In the genomic region with DNA sequence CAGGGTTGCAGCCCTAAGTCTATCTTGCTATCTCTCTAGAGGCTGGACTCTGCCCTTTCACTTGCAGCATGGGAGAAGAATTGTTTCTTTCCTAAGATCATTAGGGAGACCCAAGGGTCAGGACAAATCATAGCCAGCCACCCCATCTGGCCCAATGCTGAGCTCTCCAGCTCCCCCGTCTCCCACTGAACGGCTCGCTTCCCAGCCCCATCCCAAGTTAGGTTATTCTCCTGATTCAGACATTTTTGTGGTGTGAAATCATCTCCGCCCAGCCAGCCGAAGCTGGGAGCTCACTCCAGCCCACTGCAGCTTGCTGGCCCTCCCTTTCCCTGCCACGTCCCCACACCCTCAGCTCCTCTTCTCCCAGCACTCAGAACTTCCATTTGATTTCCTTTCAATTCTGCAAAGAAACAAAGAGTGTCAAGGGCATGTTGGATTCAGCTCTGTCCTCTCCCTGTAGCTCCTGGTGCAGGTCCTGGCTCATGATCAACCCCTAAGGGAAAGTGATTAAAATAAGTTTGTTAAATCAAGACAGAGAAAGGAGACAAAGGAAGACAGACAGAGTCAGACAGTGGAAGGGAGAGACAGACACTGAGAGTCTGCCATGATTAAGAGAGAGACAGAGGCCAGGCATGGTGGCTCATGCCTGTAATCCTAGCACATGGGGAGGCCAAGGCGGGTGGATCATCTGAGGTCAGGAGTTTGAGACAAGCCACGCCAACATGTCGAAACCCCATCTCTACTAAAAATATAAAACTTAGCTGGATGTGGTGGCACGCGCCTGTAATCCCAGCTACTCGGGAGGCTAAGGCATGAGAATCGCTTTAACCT, we compare ENCODE assay signal across 2 cellular contexts.
TF ChIP-seq lines count a peak whose summit lies in the region.

No MANE protein-coding gene starts in this region.

TF ChIP-seq in GM23338, 12 proteins besides CTCF, POLR2A, EP300 and RAD21 (continues in another document):
- TF ChIP-seq NANOG (IDR thresholded peaks at IDR 0.05; ENCODE audit: borderline replicate concordance) (no peak), JUNB (IDR thresholded peaks at IDR 0.05; ENCODE audit: unreplicated experiment) (no peak), POLR2AphosphoS5 (IDR thresholded peaks at IDR 0.05; ENCODE audit: low read depth) (no peak), ZNF114 (CRISPR knock-in tag; IDR thresholded peaks at IDR 0.05) (no peak)
- TF ChIP-seq, protein P1, sequence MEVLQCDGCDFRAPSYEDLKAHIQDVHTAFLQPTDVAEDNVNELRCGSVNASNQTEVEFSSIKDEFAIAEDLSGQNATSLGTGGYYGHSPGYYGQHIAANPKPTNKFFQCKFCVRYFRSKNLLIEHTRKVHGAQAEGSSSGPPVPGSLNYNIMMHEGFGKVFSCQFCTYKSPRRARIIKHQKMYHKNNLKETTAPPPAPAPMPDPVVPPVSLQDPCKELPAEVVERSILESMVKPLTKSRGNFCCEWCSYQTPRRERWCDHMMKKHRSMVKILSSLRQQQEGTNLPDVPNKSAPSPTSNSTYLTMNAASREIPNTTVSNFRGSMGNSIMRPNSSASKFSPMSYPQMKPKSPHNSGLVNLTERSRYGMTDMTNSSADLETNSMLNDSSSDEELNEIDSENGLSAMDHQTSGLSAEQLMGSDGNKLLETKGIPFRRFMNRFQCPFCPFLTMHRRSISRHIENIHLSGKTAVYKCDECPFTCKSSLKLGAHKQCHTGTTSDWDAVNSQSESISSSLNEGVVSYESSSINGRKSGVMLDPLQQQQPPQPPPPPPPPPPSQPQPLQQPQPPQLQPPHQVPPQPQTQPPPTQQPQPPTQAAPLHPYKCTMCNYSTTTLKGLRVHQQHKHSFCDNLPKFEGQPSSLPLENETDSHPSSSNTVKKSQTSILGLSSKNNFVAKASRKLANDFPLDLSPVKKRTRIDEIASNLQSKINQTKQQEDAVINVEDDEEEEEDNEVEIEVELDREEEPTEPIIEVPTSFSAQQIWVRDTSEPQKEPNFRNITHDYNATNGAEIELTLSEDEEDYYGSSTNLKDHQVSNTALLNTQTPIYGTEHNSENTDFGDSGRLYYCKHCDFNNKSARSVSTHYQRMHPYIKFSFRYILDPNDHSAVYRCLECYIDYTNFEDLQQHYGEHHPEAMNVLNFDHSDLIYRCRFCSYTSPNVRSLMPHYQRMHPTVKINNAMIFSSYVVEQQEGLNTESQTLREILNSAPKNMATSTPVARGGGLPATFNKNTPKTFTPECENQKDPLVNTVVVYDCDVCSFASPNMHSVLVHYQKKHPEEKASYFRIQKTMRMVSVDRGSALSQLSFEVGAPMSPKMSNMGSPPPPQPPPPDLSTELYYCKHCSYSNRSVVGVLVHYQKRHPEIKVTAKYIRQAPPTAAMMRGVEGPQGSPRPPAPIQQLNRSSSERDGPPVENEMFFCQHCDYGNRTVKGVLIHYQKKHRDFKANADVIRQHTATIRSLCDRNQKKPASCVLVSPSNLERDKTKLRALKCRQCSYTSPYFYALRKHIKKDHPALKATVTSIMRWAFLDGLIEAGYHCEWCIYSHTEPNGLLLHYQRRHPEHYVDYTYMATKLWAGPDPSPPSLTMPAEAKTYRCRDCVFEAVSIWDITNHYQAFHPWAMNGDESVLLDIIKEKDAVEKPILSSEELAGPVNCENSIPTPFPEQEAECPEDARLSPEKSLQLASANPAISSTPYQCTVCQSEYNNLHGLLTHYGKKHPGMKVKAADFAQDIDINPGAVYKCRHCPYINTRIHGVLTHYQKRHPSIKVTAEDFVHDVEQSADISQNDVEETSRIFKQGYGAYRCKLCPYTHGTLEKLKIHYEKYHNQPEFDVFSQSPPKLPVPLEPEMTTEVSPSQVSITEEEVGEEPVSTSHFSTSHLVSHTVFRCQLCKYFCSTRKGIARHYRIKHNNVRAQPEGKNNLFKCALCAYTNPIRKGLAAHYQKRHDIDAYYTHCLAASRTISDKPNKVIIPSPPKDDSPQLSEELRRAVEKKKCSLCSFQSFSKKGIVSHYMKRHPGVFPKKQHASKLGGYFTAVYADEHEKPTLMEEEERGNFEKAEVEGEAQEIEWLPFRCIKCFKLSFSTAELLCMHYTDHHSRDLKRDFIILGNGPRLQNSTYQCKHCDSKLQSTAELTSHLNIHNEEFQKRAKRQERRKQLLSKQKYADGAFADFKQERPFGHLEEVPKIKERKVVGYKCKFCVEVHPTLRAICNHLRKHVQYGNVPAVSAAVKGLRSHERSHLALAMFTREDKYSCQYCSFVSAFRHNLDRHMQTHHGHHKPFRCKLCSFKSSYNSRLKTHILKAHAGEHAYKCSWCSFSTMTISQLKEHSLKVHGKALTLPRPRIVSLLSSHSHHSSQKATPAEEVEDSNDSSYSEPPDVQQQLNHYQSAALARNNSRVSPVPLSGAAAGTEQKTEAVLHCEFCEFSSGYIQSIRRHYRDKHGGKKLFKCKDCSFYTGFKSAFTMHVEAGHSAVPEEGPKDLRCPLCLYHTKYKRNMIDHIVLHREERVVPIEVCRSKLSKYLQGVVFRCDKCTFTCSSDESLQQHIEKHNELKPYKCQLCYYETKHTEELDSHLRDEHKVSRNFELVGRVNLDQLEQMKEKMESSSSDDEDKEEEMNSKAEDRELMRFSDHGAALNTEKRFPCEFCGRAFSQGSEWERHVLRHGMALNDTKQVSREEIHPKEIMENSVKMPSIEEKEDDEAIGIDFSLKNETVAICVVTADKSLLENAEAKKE (CRISPR knock-in tag; IDR thresholded peaks at IDR 0.05), result no peak
- TF ChIP-seq, protein P2, sequence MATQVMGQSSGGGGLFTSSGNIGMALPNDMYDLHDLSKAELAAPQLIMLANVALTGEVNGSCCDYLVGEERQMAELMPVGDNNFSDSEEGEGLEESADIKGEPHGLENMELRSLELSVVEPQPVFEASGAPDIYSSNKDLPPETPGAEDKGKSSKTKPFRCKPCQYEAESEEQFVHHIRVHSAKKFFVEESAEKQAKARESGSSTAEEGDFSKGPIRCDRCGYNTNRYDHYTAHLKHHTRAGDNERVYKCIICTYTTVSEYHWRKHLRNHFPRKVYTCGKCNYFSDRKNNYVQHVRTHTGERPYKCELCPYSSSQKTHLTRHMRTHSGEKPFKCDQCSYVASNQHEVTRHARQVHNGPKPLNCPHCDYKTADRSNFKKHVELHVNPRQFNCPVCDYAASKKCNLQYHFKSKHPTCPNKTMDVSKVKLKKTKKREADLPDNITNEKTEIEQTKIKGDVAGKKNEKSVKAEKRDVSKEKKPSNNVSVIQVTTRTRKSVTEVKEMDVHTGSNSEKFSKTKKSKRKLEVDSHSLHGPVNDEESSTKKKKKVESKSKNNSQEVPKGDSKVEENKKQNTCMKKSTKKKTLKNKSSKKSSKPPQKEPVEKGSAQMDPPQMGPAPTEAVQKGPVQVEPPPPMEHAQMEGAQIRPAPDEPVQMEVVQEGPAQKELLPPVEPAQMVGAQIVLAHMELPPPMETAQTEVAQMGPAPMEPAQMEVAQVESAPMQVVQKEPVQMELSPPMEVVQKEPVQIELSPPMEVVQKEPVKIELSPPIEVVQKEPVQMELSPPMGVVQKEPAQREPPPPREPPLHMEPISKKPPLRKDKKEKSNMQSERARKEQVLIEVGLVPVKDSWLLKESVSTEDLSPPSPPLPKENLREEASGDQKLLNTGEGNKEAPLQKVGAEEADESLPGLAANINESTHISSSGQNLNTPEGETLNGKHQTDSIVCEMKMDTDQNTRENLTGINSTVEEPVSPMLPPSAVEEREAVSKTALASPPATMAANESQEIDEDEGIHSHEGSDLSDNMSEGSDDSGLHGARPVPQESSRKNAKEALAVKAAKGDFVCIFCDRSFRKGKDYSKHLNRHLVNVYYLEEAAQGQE (IDR thresholded peaks at IDR 0.05; ENCODE audit: unreplicated experiment), result no peak
- TF ChIP-seq, protein P3, sequence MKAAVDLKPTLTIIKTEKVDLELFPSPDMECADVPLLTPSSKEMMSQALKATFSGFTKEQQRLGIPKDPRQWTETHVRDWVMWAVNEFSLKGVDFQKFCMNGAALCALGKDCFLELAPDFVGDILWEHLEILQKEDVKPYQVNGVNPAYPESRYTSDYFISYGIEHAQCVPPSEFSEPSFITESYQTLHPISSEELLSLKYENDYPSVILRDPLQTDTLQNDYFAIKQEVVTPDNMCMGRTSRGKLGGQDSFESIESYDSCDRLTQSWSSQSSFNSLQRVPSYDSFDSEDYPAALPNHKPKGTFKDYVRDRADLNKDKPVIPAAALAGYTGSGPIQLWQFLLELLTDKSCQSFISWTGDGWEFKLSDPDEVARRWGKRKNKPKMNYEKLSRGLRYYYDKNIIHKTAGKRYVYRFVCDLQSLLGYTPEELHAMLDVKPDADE (IDR thresholded peaks at IDR 0.05), result no peak

TF ChIP-seq in K562, 482 proteins besides CTCF, POLR2A, EP300 and RAD21 (continues in another document):
- TF ChIP-seq, protein P4, sequence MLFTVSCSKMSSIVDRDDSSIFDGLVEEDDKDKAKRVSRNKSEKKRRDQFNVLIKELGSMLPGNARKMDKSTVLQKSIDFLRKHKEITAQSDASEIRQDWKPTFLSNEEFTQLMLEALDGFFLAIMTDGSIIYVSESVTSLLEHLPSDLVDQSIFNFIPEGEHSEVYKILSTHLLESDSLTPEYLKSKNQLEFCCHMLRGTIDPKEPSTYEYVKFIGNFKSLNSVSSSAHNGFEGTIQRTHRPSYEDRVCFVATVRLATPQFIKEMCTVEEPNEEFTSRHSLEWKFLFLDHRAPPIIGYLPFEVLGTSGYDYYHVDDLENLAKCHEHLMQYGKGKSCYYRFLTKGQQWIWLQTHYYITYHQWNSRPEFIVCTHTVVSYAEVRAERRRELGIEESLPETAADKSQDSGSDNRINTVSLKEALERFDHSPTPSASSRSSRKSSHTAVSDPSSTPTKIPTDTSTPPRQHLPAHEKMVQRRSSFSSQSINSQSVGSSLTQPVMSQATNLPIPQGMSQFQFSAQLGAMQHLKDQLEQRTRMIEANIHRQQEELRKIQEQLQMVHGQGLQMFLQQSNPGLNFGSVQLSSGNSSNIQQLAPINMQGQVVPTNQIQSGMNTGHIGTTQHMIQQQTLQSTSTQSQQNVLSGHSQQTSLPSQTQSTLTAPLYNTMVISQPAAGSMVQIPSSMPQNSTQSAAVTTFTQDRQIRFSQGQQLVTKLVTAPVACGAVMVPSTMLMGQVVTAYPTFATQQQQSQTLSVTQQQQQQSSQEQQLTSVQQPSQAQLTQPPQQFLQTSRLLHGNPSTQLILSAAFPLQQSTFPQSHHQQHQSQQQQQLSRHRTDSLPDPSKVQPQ (CRISPR knock-in tag; IDR thresholded peaks at IDR 0.05; ENCODE audit: borderline replicate concordance), result no peak
- TF ChIP-seq, protein P5, sequence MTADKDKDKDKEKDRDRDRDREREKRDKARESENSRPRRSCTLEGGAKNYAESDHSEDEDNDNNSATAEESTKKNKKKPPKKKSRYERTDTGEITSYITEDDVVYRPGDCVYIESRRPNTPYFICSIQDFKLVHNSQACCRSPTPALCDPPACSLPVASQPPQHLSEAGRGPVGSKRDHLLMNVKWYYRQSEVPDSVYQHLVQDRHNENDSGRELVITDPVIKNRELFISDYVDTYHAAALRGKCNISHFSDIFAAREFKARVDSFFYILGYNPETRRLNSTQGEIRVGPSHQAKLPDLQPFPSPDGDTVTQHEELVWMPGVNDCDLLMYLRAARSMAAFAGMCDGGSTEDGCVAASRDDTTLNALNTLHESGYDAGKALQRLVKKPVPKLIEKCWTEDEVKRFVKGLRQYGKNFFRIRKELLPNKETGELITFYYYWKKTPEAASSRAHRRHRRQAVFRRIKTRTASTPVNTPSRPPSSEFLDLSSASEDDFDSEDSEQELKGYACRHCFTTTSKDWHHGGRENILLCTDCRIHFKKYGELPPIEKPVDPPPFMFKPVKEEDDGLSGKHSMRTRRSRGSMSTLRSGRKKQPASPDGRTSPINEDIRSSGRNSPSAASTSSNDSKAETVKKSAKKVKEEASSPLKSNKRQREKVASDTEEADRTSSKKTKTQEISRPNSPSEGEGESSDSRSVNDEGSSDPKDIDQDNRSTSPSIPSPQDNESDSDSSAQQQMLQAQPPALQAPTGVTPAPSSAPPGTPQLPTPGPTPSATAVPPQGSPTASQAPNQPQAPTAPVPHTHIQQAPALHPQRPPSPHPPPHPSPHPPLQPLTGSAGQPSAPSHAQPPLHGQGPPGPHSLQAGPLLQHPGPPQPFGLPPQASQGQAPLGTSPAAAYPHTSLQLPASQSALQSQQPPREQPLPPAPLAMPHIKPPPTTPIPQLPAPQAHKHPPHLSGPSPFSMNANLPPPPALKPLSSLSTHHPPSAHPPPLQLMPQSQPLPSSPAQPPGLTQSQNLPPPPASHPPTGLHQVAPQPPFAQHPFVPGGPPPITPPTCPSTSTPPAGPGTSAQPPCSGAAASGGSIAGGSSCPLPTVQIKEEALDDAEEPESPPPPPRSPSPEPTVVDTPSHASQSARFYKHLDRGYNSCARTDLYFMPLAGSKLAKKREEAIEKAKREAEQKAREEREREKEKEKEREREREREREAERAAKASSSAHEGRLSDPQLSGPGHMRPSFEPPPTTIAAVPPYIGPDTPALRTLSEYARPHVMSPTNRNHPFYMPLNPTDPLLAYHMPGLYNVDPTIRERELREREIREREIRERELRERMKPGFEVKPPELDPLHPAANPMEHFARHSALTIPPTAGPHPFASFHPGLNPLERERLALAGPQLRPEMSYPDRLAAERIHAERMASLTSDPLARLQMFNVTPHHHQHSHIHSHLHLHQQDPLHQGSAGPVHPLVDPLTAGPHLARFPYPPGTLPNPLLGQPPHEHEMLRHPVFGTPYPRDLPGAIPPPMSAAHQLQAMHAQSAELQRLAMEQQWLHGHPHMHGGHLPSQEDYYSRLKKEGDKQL (CRISPR knock-in tag; IDR thresholded peaks at IDR 0.05; ENCODE audit: borderline replicate concordance), result no peak
- TF ChIP-seq ZNF274 (IDR thresholded peaks at IDR 0.05; ENCODE audit: borderline replicate concordance, low read depth, low read length), result no peak
- TF ChIP-seq NFIC (IDR thresholded peaks at IDR 0.05), result no peak
- TF ChIP-seq ZNF766 (CRISPR knock-in tag; conservative IDR thresholded peaks at IDR 0.05), result no peak
- TF ChIP-seq MYBL2 (IDR thresholded peaks at IDR 0.05; ENCODE audit: low read depth), result no peak
- no peak for TF ChIP-seq MYBL2 (CRISPR knock-in tag; IDR thresholded peaks at IDR 0.05; ENCODE audit: borderline replicate concordance)
- no peak for TF ChIP-seq NBN (IDR thresholded peaks at IDR 0.05; ENCODE audit: low read depth)
- TF ChIP-seq, protein P6, sequence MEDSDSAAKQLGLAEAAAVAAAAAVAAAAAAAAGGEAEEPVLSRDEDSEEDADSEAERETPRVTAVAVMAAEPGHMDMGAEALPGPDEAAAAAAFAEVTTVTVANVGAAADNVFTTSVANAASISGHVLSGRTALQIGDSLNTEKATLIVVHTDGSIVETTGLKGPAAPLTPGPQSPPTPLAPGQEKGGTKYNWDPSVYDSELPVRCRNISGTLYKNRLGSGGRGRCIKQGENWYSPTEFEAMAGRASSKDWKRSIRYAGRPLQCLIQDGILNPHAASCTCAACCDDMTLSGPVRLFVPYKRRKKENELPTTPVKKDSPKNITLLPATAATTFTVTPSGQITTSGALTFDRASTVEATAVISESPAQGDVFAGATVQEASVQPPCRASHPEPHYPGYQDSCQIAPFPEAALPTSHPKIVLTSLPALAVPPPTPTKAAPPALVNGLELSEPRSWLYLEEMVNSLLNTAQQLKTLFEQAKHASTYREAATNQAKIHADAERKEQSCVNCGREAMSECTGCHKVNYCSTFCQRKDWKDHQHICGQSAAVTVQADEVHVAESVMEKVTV (CRISPR knock-in tag; IDR thresholded peaks at IDR 0.05), result no peak
- no peak for TF ChIP-seq CHD4 (IDR thresholded peaks at IDR 0.05; ENCODE audit: insufficient read depth, insufficient replicate concordance, low read depth, low read length, poor library complexity, severe bottlenecking)
- TF ChIP-seq BRD9 (IDR thresholded peaks at IDR 0.05; ENCODE audit: low read depth, partially characterized antibody), result no peak
